ENCODE assay signal across 22 cellular contexts in genomic region chr7:105030447-105030846, GRCh38. TPM values are rescaled to one million over a fixed set of nuclear protein-coding genes. Genes with fewer than 3 reads are reported as not detected.
A peak's percentile ranks its signal among the peaks of the same experiment; 100 is the strongest.
DNase-seq lines count a peak whose midpoint lies in the region; ATAC-seq and TF ChIP-seq lines count a peak whose summit lies in the region.
"Had no signal": no experiment of that assay in that cellular context is flagged by ENCODE, and none has a peak within 500 bp of the region (broad histone marks: within the 10 kb centered on the region; RNA-seq: fewer than 3 reads in every experiment).

No MANE protein-coding gene starts in this region.

- no peaks in the 10 kb centered on the region for H3K27me3 ChIP-seq in CD8-positive, alpha-beta T cell (ENCODE audit: insufficient read depth, low read length)
- no peaks in the 10 kb centered on the region for H3K27me3 ChIP-seq in HAP-1 (ENCODE audit: low read depth)
- H3K27me3 ChIP-seq: pancreas, sigmoid colon had no signal

- H3K9me3 Mint-ChIP-seq in activated T-cell treated with anti-CD3 and anti-CD28 coated beads, Interleukin-2, amount 50 U/mL, for 4 hours, result no peaks in the 10 kb centered on the region
- H3K9me3 Mint-ChIP-seq in CD8-positive, alpha-beta T cell, result no peaks in the 10 kb centered on the region
- H3K9me3 Mint-ChIP-seq in glutamatergic neuron (ENCODE audit: unreplicated experiment) (no peaks in the 10 kb centered on the region), natural killer cell (no peaks in the 10 kb centered on the region)

- ATAC-seq in activated T-cell treated with anti-CD3 and anti-CD28 coated beads, Interleukin-2, amount 50 U/mL, for 4 hours, result no peak
- no peak for ATAC-seq in CD8-positive, alpha-beta T cell
- ATAC-seq in natural killer cell (no peak), HG02970 (IDR thresholded peaks at IDR 0.05; ENCODE audit: low FRiP score, unreplicated experiment) (no peak)
- ATAC-seq: A549, esophagus mucosa had no signal

- H3K27me3 Mint-ChIP-seq in activated T-cell treated with anti-CD3 and anti-CD28 coated beads, Interleukin-2, amount 50 U/mL, for 4 hours (ENCODE audit: low read depth), result no peaks in the 10 kb centered on the region
- H3K27me3 Mint-ChIP-seq in CD8-positive, alpha-beta T cell (ENCODE audit: low read depth), result no peaks in the 10 kb centered on the region
- peaks cover 6% of the 10 kb centered on the region for H3K27me3 Mint-ChIP-seq in glutamatergic neuron (ENCODE audit: unreplicated experiment)
- no peaks in the 10 kb centered on the region for H3K27me3 Mint-ChIP-seq in natural killer cell (ENCODE audit: low read depth in 2 of 2)

- H3K4me3 ChIP-seq in CD8-positive, alpha-beta T cell (ENCODE audit: low read depth, low read length), result no peak overlapping the region
- H3K4me3 ChIP-seq in HAP-1, result no peak overlapping the region
- H3K4me3 ChIP-seq: A549, GM23248, pancreas, sigmoid colon had no signal

- peaks cover 69% of the 10 kb centered on the region for H3K4me1 Mint-ChIP-seq in activated T-cell treated with anti-CD3 and anti-CD28 coated beads, Interleukin-2, amount 50 U/mL, for 4 hours (ENCODE audit: low read depth)
- peaks cover 73% of the 10 kb centered on the region for H3K4me1 Mint-ChIP-seq in CD8-positive, alpha-beta T cell (ENCODE audit: low read depth)
- peaks cover 14% of the 10 kb centered on the region for H3K4me1 Mint-ChIP-seq in glutamatergic neuron (ENCODE audit: low read depth, unreplicated experiment)
- H3K4me1 Mint-ChIP-seq in natural killer cell, result peaks cover 63 to 66% of the 10 kb centered on the region in 2 donors

- no peak for DNase-seq in activated T-cell treated with anti-CD3 and anti-CD28 coated beads, Interleukin-2, amount 50 U/mL, for 4 hours
- DNase-seq in activated T-cell treated with anti-CD3 and anti-CD28 coated beads, Interleukin-2, amount 50 U/mL, for 1 hour, result no peak
- DNase-seq in CD8-positive, alpha-beta T cell, result no peak
- DNase-seq in glutamatergic neuron (no peak), natural killer cell (no peak), HEK293T (ENCODE audit: extremely low spot score) (no peak), HAP-1 (ENCODE audit: low spot score in 2 of 2) (no peak)
- DNase-seq: activated CD4-positive, alpha-beta T cell treated with anti-CD3 and anti-CD28 coated beads for 1 hour; effector memory CD4-positive, alpha-beta T cell; foreskin melanocyte; GM23248; kidney; mammary epithelial cell; NCI-H1092; NCI-H187 treated with DMSO at 0.1 percent for 48 hours; pancreas; sigmoid colon; stimulated activated CD4-positive, alpha-beta T cell treated with anti-CD3 and anti-CD28 coated beads, Interleukin-15, amount 100 ng/mL, for 24 hours; substantia nigra had no signal

- TF ChIP-seq CTCF in CD8-positive, alpha-beta T cell (IDR thresholded peaks at IDR 0.05), result no peak
- TF ChIP-seq CTCF in glutamatergic neuron (IDR thresholded peaks at IDR 0.05; ENCODE audit: partially characterized antibody, unreplicated experiment), result no peak
- TF ChIP-seq CTCF in natural killer cell (IDR thresholded peaks at IDR 0.05), result no peak

- intact Hi-C loops in CD8-positive, alpha-beta T cell (cut with DNase I, micrococcal nuclease), result loop anchor here (1.0 to 2.0 kb wide), 2 partner anchors 8 to 14 kb away; no protein-coding TSS in a partner anchor
- intact Hi-C loops in natural killer cell (cut with micrococcal nuclease), result no loop called here

- POLR2A ChIA-PET in CD8-positive, alpha-beta T cell (lab: Charles Lee), result no interaction called here
- POLR2A ChIA-PET in HEK293T (lab: Yijun Ruan, JAX), result no interaction called here

- peak overlapping the region; percentile 66 for H3K27ac Mint-ChIP-seq in CD8-positive, alpha-beta T cell
- H3K27ac Mint-ChIP-seq in glutamatergic neuron (ENCODE audit: unreplicated experiment), result peak overlapping the region; percentile 4
- peak overlapping the region; percentile 18 to 33 for H3K27ac Mint-ChIP-seq in natural killer cell

- H3K27ac ChIP-seq in CD8-positive, alpha-beta T cell (ENCODE audit: low read depth, low read length), result no peak overlapping the region
- H3K27ac ChIP-seq: A549, GM23248, pancreas, sigmoid colon had no signal

- H3K36me3 ChIP-seq in CD8-positive, alpha-beta T cell (ENCODE audit: insufficient read depth, low read length), result no peaks in the 10 kb centered on the region
- no peaks in the 10 kb centered on the region for H3K36me3 ChIP-seq in HAP-1 (replicated peaks)
- H3K36me3 ChIP-seq: pancreas, sigmoid colon had no signal

- peaks cover 71% of the 10 kb centered on the region for H3K4me1 ChIP-seq in CD8-positive, alpha-beta T cell (ENCODE audit: insufficient read depth, low read length)
- peaks cover 14% of the 10 kb centered on the region for H3K4me1 ChIP-seq in HAP-1

- in situ Hi-C loops in HAP-1 (cut with MboI; ENCODE audit: low sequenced_read_pairs), result no loop called here

- peaks cover 13% of the 10 kb centered on the region for H3K36me3 Mint-ChIP-seq in activated T-cell treated with anti-CD3 and anti-CD28 coated beads, Interleukin-2, amount 50 U/mL, for 4 hours (ENCODE audit: insufficient read depth)
- peaks cover 23% of the 10 kb centered on the region for H3K36me3 Mint-ChIP-seq in CD8-positive, alpha-beta T cell
- H3K36me3 Mint-ChIP-seq in glutamatergic neuron (ENCODE audit: unreplicated experiment) (no peaks in the 10 kb centered on the region), natural killer cell (no peaks in the 10 kb centered on the region)

- no peaks in the 10 kb centered on the region for H3K9me3 ChIP-seq in CD8-positive, alpha-beta T cell (ENCODE audit: low read length)
- H3K9me3 ChIP-seq in HAP-1, result no peaks in the 10 kb centered on the region
- H3K9me3 ChIP-seq: A549, pancreas, sigmoid colon had no signal

- H3K4me3 Mint-ChIP-seq in activated T-cell treated with anti-CD3 and anti-CD28 coated beads, Interleukin-2, amount 50 U/mL, for 4 hours, result peak overlapping the region; percentile 29
- no peak overlapping the region for H3K4me3 Mint-ChIP-seq in CD8-positive, alpha-beta T cell
- H3K4me3 Mint-ChIP-seq in glutamatergic neuron (ENCODE audit: unreplicated experiment) (no peak overlapping the region), natural killer cell (peak overlapping the region; percentile 52)

- CTCF ChIA-PET in CD8-positive, alpha-beta T cell (lab: Charles Lee), result no interaction called here
- CTCF ChIA-PET in HEK293T (lab: Yijun Ruan, JAX), result no interaction called here

TF ChIP-seq in HEK293T, 16 proteins besides CTCF, POLR2A, EP300 and RAD21:
- TF ChIP-seq BHLHE40 (IDR thresholded peaks at IDR 0.05; ENCODE audit: borderline replicate concordance), result no peak
- no peak for TF ChIP-seq ZNF384 (IDR thresholded peaks at IDR 0.05)
- no peak for TF ChIP-seq NFRKB (IDR thresholded peaks at IDR 0.05)
- no peak for TF ChIP-seq TARDBP (IDR thresholded peaks at IDR 0.05)
- TF ChIP-seq ARNT (IDR thresholded peaks at IDR 0.05), result no peak
- no peak for TF ChIP-seq CTBP1 (IDR thresholded peaks at IDR 0.05; ENCODE audit: borderline replicate concordance)
- no peak for TF ChIP-seq L3MBTL2 (conservative IDR thresholded peaks at IDR 0.05)
- no peak for TF ChIP-seq SUZ12 (IDR thresholded peaks at IDR 0.05)
- no peak for TF ChIP-seq FOXA1 (IDR thresholded peaks at IDR 0.05)
- no peak for TF ChIP-seq FOXK2 (IDR thresholded peaks at IDR 0.05)
- TF ChIP-seq LEF1 (IDR thresholded peaks at IDR 0.05; ENCODE audit: borderline replicate concordance), result no peak
- no peak for TF ChIP-seq SP1 (IDR thresholded peaks at IDR 0.05)
- TF ChIP-seq FOXM1 (IDR thresholded peaks at IDR 0.05; ENCODE audit: borderline replicate concordance), result no peak
- no peak for TF ChIP-seq PKNOX1 (IDR thresholded peaks at IDR 0.05)

RNA-seq across cellular contexts. Expression of gene KMT2E, which starts 16.4 kb away (rescaled TPM):
- total RNA-seq in activated T-cell treated with anti-CD3 and anti-CD28 coated beads, Interleukin-2, amount 50 U/mL, for 4 hours, result 10 to 100 TPM; 49.2 to 71.8 (median 67.4) TPM
- total RNA-seq in CD8-positive, alpha-beta T cell, result 100 to 1,000 TPM; 320 TPM
- total RNA-seq in glutamatergic neuron (ENCODE audit: unreplicated experiment) (126 TPM), natural killer cell (100 to 1,000 TPM; 272 to 353 (median 345) TPM)

Comparison
In these comparisons a context has a peak if more than half of its experiments do, and no peak if none do; other contexts are left out.
1. H3K4me3 Mint-ChIP-seq: peak in activated T-cell treated with anti-CD3 and anti-CD28 coated beads, Interleukin-2, amount 50 U/mL, for 4 hours (single experiment) and natural killer cell (single experiment); none in CD8-positive, alpha-beta T cell (single experiment) and glutamatergic neuron (single experiment).
2. H3K27ac Mint-ChIP-seq: peak in every context shown above with its lines; median percentile 66 in CD8-positive, alpha-beta T cell; 26 in natural killer cell; 4 in glutamatergic neuron.